ENCODE assay signal across 21 cellular contexts in genomic region chr22:39871008-39871798, GRCh38. TPM values are rescaled to one million over a fixed set of nuclear protein-coding genes. Genes with fewer than 3 reads are reported as not detected.
A peak's percentile ranks its signal among the peaks of the same experiment; 100 is the strongest.
DNase-seq lines count a peak whose midpoint lies in the region; ATAC-seq, FAIRE-seq and TF ChIP-seq lines count a peak whose summit lies in the region.
"Had no signal": no experiment of that assay in that cellular context is flagged by ENCODE, and none has a peak within 500 bp of the region (broad histone marks: within the 10 kb centered on the region; RNA-seq: fewer than 3 reads in every experiment).

No MANE protein-coding gene starts in this region.

- H3K36me3 ChIP-seq in HEK293 (ENCODE audit: control insufficient read depth in 2 of 2, insufficient read depth in 1 of 2, low read length in 2 of 2) (no peaks in the 10 kb centered on the region), K562 (ENCODE audit: control insufficient read depth, insufficient read depth, low read length) (no peaks in the 10 kb centered on the region), sigmoid colon (no peaks in the 10 kb centered on the region)
- H3K36me3 ChIP-seq: BE2C had no signal

- CTCF ChIA-PET in HEK293 (lab: Yijun Ruan, JAX): interaction anchor here (0.5 to 1.1 kb wide), 5 partner anchors 24 to 337 kb away, joined by 3 to 4 read pairs (median 3); no protein-coding TSS in a partner anchor
- CTCF ChIA-PET in K562 (lab: Yijun Ruan, JAX; ENCODE audit: low intra/inter-chr PET ratio): no interaction called here

- BruUV-seq in K562 (replicated peaks; lab: Mats Ljungman, UMichigan): no TSS peak

- in situ Hi-C loops in K562 (cut with MboI): no loop called here

- H3K27ac ChIP-seq in HEK293 (ENCODE audit: extremely low read depth, low read depth, low read length): no peak overlapping the region
- no peak overlapping the region; the same call in 2 of the 3 replicates for H3K27ac ChIP-seq in K562 (ENCODE audit: extremely low read depth, low read depth, low read length)
- no peak overlapping the region for H3K27ac ChIP-seq in sigmoid colon
- H3K27ac ChIP-seq: HL-60 had no signal

- H3K4me3 ChIP-seq in HEK293 (ENCODE audit: low read depth, low read length) (no peak overlapping the region), K562 (no peak overlapping the region), sigmoid colon (no peak overlapping the region)
- H3K4me3 ChIP-seq: GM23338 had no signal

- TF ChIP-seq EP300 in K562 (IDR thresholded peaks at IDR 0.05; ENCODE audit: low read length): no peak
- no peak for TF ChIP-seq EP300 in sigmoid colon (IDR thresholded peaks at IDR 0.05)

- no peaks in the 10 kb centered on the region for H3K9me1 ChIP-seq in K562 (ENCODE audit: control insufficient read depth, insufficient read depth, low read length)

- TF ChIP-seq RAD21 in K562 (CRISPR knock-in tag; conservative IDR thresholded peaks at IDR 0.05 in 1 of 2, IDR thresholded peaks at IDR 0.05 in 1 of 2): no peak

- DNase-seq in DMS53 (lab: John Stamatoyannopoulos, UW) (peak; percentile 47), K562 (ENCODE audit: extremely low read depth in 1 of 4, low spot score in 3 of 4) (no peak), GM12892 (ENCODE audit: insufficient read length) (no peak), sigmoid colon (no peak), ecto neural progenitor cell (ENCODE audit: low spot score) (no peak)
- DNase-seq: ACHN; BE2C; C1 segment of cervical spinal cord; Caco-2; CD4-positive, CD25-positive, alpha-beta regulatory T cell; DMS79 treated with DMSO at 0.1 percent for 48 hours; GF-D8; HCEC 1CT; HFFc6 had no signal

- ATAC-seq in K562: no peak
- ATAC-seq: GM23338 had no signal

- peak overlapping the region; percentile 48 for H2AFZ ChIP-seq in K562 (ENCODE audit: low read depth, low read length)
- H2AFZ ChIP-seq: GM23338 had no signal

- no peaks in the 10 kb centered on the region; the same call in 2 of the 3 replicates for H3K79me2 ChIP-seq in K562 (ENCODE audit: control insufficient read depth, insufficient read depth, low read length)

- intact Hi-C loops in K562 (cut with micrococcal nuclease): no loop called here
- intact Hi-C loops in sigmoid colon (cut with DNase I): no loop called here

- H3K27me3 ChIP-seq in K562 (ENCODE audit: control insufficient read depth in 2 of 2, insufficient read depth in 2 of 2, low read length in 2 of 2): no peaks in the 10 kb centered on the region
- no peaks in the 10 kb centered on the region for H3K27me3 ChIP-seq in sigmoid colon

- 37% methylated on average over 5 of the region's 5 CpGs for WGBS in K562 (ENCODE audit: insufficient coverage, low coverage, missing lambda C conversion rate)
- 63 to 79% methylated on average over 5 of the region's 5 CpGs for WGBS in sigmoid colon, 2 donors

- H3K4me1 ChIP-seq in HEK293 (ENCODE audit: control insufficient read depth, insufficient read depth, low read length) (no peaks in the 10 kb centered on the region), K562 (replicated peaks in 1 of 2; ENCODE audit: control insufficient read depth in 2 of 2, insufficient read depth in 2 of 2, low read length in 2 of 2) (no peaks in the 10 kb centered on the region; a peak in 3 of 5 replicates), sigmoid colon (no peaks in the 10 kb centered on the region)
- H3K4me1 ChIP-seq: BE2C, Caco-2 had no signal

- TF ChIP-seq CTCF in HEK293 (tag by site-specific recombination; IDR thresholded peaks at IDR 0.05) (no peak), K562 (IDR thresholded peaks at IDR 0.05 in 2 of 3, conservative IDR thresholded peaks at IDR 0.05 in 1 of 3; ENCODE audit: insufficient read depth in 2 of 3, low read depth in 1 of 3, low read length in 3 of 3) (no peak), sigmoid colon (IDR thresholded peaks at IDR 0.05) (no peak)

- TF ChIP-seq POLR2A in K562 (conservative IDR thresholded peaks at IDR 0.05) (no peak), GM12892 (IDR thresholded peaks at IDR 0.05; ENCODE audit: low read depth, low read length) (no peak), sigmoid colon (IDR thresholded peaks at IDR 0.05) (no peak)

- no peak overlapping the region for H3K4me2 ChIP-seq in K562 (ENCODE audit: insufficient read depth, low read length)
- H3K4me2 ChIP-seq: GM23338 had no signal

- no peaks in the 10 kb centered on the region for H3K9me3 ChIP-seq in HEK293 (ENCODE audit: control insufficient read depth, insufficient read depth, low read depth, low read length)
- H3K9me3 ChIP-seq in K562 (replicated peaks; ENCODE audit: control insufficient read depth, insufficient read depth, low read depth, low read length): no peaks in the 10 kb centered on the region
- no peaks in the 10 kb centered on the region for H3K9me3 ChIP-seq in sigmoid colon
- H3K9me3 ChIP-seq: BE2C, Caco-2 had no signal

- H4K20me1 ChIP-seq in K562 (replicated peaks; ENCODE audit: control insufficient read depth, insufficient read depth, low read length): no peaks in the 10 kb centered on the region

- FAIRE-seq in K562 (lab: Jason Lieb, UNC) (no peak), GM12892 (lab: Jason Lieb, UNC) (no peak)
- FAIRE-seq: D721Med, H54 had no signal

- POLR2A ChIA-PET in HEK293 (lab: Yijun Ruan, JAX) (no interaction called here), K562 (lab: Yijun Ruan, JAX) (interaction anchor here (0.6 kb wide), 1 partner anchor 267 kb away, joined by 3 read pairs; no protein-coding TSS in a partner anchor)

- H3K9ac ChIP-seq in K562 (ENCODE audit: insufficient read depth in 1 of 2, low read depth in 2 of 2, low read length in 2 of 2): no peak overlapping the region

TF ChIP-seq in K562, 482 proteins besides CTCF, POLR2A, EP300 and RAD21 (continues in another document):
- TF ChIP-seq ZNF639 (CRISPR knock-in tag; conservative IDR thresholded peaks at IDR 0.05 in 1 of 2, IDR thresholded peaks at IDR 0.05 in 1 of 2): no peak
- no peak for TF ChIP-seq ESRRB (CRISPR knock-in tag; IDR thresholded peaks at IDR 0.05; ENCODE audit: borderline replicate concordance)
- TF ChIP-seq PPARD (CRISPR knock-in tag; IDR thresholded peaks at IDR 0.05): no peak
- no peak for TF ChIP-seq SIN3B (IDR thresholded peaks at IDR 0.05; ENCODE audit: low read depth)
- TF ChIP-seq GTF2E2 (tag; IDR thresholded peaks at IDR 0.05): no peak
- TF ChIP-seq YBX1 (IDR thresholded peaks at IDR 0.05): no peak
- TF ChIP-seq ZNF79 (CRISPR knock-in tag; IDR thresholded peaks at IDR 0.05; ENCODE audit: low read depth): no peak
- no peak for TF ChIP-seq FOXP1 (CRISPR knock-in tag; IDR thresholded peaks at IDR 0.05)

RNA-seq across cellular contexts. Expression of gene ENTHD1, which starts 22.4 kb away (rescaled TPM):
- total RNA-seq in K562 (2011; cell fraction: chromatin; rRNA removed; ENCODE audit: low replicate concordance): 0.25 TPM in 1 of 2 replicates, not detected in the other
- total RNA-seq in K562 (2011; cell fraction: nucleolus; rRNA removed): not detected in 2 replicates
- total RNA-seq in K562 (2011; cell fraction: nucleoplasm; rRNA removed): not detected in 2 replicates
- total RNA-seq in K562 (2014; rRNA removed) (0.18 and 0.29 TPM in 2 replicates), K562 (2014; rRNA removed; fragmentation: Illumina TruSeq; extraction: Trizol) (0.29 and 0.36 TPM in 2 replicates), K562 (2015; rRNA removed; fragmentation: Illumina TruSeq; extraction: Trizol) (0.43 and 0.75 TPM in 2 replicates), K562 (2021) (0.20 and 0.22 TPM in 2 replicates), sigmoid colon (not detected)
- polyA plus RNA-seq in K562 (2011; rRNA removed) (0.05 and 0.13 TPM in 2 replicates), K562 (2014; fragmentation: Illumina TruSeq; extraction: Trizol) (0.25 and 0.37 TPM in 2 replicates), K562 (2014; fragmentation: Nextera tagmentation; extraction: Ambion mirVana) (under 1 TPM; 0.27 to 0.35 TPM), K562 (2014; rRNA removed) (0.23 and 0.98 TPM in 2 replicates), sigmoid colon (under 1 TPM in 1 of 3 donors, not detected in 2; 0.09 TPM)
- polyA plus RNA-seq in K562 (2011; cell fraction: cytosol; rRNA removed): 0.07 TPM in 1 of 2 replicates, not detected in the other
- polyA plus RNA-seq in K562 (2011; cell fraction: nucleus; rRNA removed): not detected in 2 replicates
- 0.27 and 0.35 TPM in 2 replicates for polyA plus RNA-seq in K562 (2012)
- 0.25 TPM in 1 of 2 replicates, not detected in the other for polyA minus RNA-seq in K562 (2011; rRNA and poly(A)+ RNA removed)
- not detected in 2 replicates for polyA minus RNA-seq in K562 (2011; cell fraction: cytosol; rRNA and poly(A)+ RNA removed)
- not detected in 2 replicates for polyA minus RNA-seq in K562 (2011; cell fraction: nucleus; rRNA and poly(A)+ RNA removed)
- not detected for polyA plus RNA-seq in GM12892 (2012; ENCODE audit: missing spikeins)
- total RNA-seq: A172; Caco-2; CD4-positive, CD25-positive, alpha-beta regulatory T cell; GM23338; HFFc6; HT1080 had no signal
- polyA plus RNA-seq: GM23338 had no signal

RNA-seq across cellular contexts. Expression of gene GRAP2, which starts 29.7 kb away (rescaled TPM):
- total RNA-seq in K562 (2011; cell fraction: chromatin; rRNA removed; ENCODE audit: low replicate concordance): 119 and 120 TPM in 2 replicates
- 83.6 and 92.2 TPM in 2 replicates for total RNA-seq in K562 (2011; cell fraction: nucleolus; rRNA removed)
- 114 and 167 TPM in 2 replicates for total RNA-seq in K562 (2011; cell fraction: nucleoplasm; rRNA removed)
- total RNA-seq in K562 (2014; rRNA removed) (67.9 and 83.1 TPM in 2 replicates), K562 (2014; rRNA removed; fragmentation: Illumina TruSeq; extraction: Trizol) (43.0 and 46.6 TPM in 2 replicates), K562 (2015; rRNA removed; fragmentation: Illumina TruSeq; extraction: Trizol) (29.5 and 30.2 TPM in 2 replicates), K562 (2021) (62.2 and 71.4 TPM in 2 replicates), sigmoid colon (1 to 10 TPM in 2 of 4 donors, under 1 TPM in 2; 0.49 to 1.8 (median 1.0) TPM)
- polyA plus RNA-seq in K562 (2011; rRNA removed) (22.0 and 60.4 TPM in 2 replicates), K562 (2014; fragmentation: Illumina TruSeq; extraction: Trizol) (67.6 and 69.5 TPM in 2 replicates), K562 (2014; fragmentation: Nextera tagmentation; extraction: Ambion mirVana) (1 to 10 TPM; 4.8 to 8.8 TPM), K562 (2014; rRNA removed) (76.8 and 88.7 TPM in 2 replicates), sigmoid colon (1 to 10 TPM in 2 of 3 donors, under 1 TPM in 1; 0.46 to 9.7 (median 3.6) TPM)
- 20.3 and 83.5 TPM in 2 replicates for polyA plus RNA-seq in K562 (2011; cell fraction: cytosol; rRNA removed)
- polyA plus RNA-seq in K562 (2011; cell fraction: nucleus; rRNA removed): 34.5 and 117 TPM in 2 replicates
- polyA plus RNA-seq in K562 (2012): 57.6 and 120 TPM in 2 replicates
- 22.0 and 65.1 TPM in 2 replicates for polyA minus RNA-seq in K562 (2011; rRNA and poly(A)+ RNA removed)
- 15.4 and 43.7 TPM in 2 replicates for polyA minus RNA-seq in K562 (2011; cell fraction: cytosol; rRNA and poly(A)+ RNA removed)
- polyA minus RNA-seq in K562 (2011; cell fraction: nucleus; rRNA and poly(A)+ RNA removed): 24.7 and 46.7 TPM in 2 replicates
- polyA plus RNA-seq in GM12892 (2012; ENCODE audit: missing spikeins): 3.3 TPM
- total RNA-seq: A172, Caco-2, HFFc6 had no signal
- polyA plus RNA-seq: GM23338 had no signal

Comparison
In these comparisons a context has a peak if more than half of its experiments do, and no peak if none do; other contexts are left out.
1. RNA of gene GRAP2, which starts 29.7 kb away (total RNA-seq): 29.5 to 167 TPM in K562; 0.49 to 1.8 TPM in sigmoid colon; every median in the first group is over 10 times any median in the second.